ENCODE assay signal across 8 cellular contexts in genomic region chr14:21924479-21924878, GRCh38.
DNase-seq lines count a peak whose midpoint lies in the region; ATAC-seq lines count a peak whose summit lies in the region.

No MANE protein-coding gene starts in this region.

- H2BK5ac ChIP-seq in mesendoderm (ENCODE audit: low read length) = no peak overlapping the region

- H3K79me1 ChIP-seq in mesendoderm (ENCODE audit: low read length) = no peaks in the 10 kb centered on the region

- no peak overlapping the region for H3K56ac ChIP-seq in mesendoderm (ENCODE audit: low read length)

- ATAC-seq in GM18502 (IDR thresholded peaks at IDR 0.05; ENCODE audit: poor library complexity, unreplicated experiment) (peak; percentile 86), HG02981 (IDR thresholded peaks at IDR 0.05; ENCODE audit: unreplicated experiment) (peak; percentile 89), HG02973 (IDR thresholded peaks at IDR 0.05; ENCODE audit: unreplicated experiment) (no peak)

- H3K9me3 Mint-ChIP-seq in activated CD4-positive, alpha-beta T cell treated with anti-CD3 and anti-CD28 coated beads, Interleukin-2, amount 10 ng/mL, durations not matched to agents 7 days and 5 days = peaks cover 20% of the 10 kb centered on the region

- no peak overlapping the region for H2BK120ac ChIP-seq in mesendoderm (ENCODE audit: low read depth, low read length)

- no peak overlapping the region for H2AK5ac ChIP-seq in mesendoderm (ENCODE audit: low read length)

- H3K18ac ChIP-seq in mesendoderm (ENCODE audit: low read length) = no peak overlapping the region

- peak; percentile 75 for DNase-seq in activated CD4-positive, alpha-beta T cell treated with anti-CD3 and anti-CD28 coated beads, Interleukin-2, amount 10 ng/mL, durations not matched to agents 7 days and 5 days
- DNase-seq in mesendoderm (peak; percentile 50), NCI-H2107 treated with DMSO at 0.1 percent for 48 hours (lab: John Stamatoyannopoulos, UW; ENCODE audit: unreplicated experiment) (no peak), dedifferentiated amniotic fluid mesenchymal stem cell (ENCODE audit: extremely low spot score) (no peak), SKM-1 treated with dmso at 0.1 percent for 144 hours (lab: John Stamatoyannopoulos, UW; ENCODE audit: unreplicated experiment) (no peak)

- WGBS in mesendoderm (ENCODE audit: extremely low coverage, insufficient coverage, low lambda C conversion rate) = no CpG with 5 or more reads among the region's 5 CpGs

- no peaks in the 10 kb centered on the region for H3K27me3 Mint-ChIP-seq in activated CD4-positive, alpha-beta T cell treated with anti-CD3 and anti-CD28 coated beads, Interleukin-2, amount 10 ng/mL, durations not matched to agents 7 days and 5 days

- CTCF ChIA-PET in activated CD4-positive, alpha-beta T cell treated with anti-CD3 and anti-CD28 coated beads, Interleukin-2, amount 10 ng/mL, durations not matched to agents 7 days and 5 days (lab: Charles Lee) = interaction anchor here (1.8 kb wide), 1 partner anchor 19 kb away, joined by 6 read pairs; no protein-coding TSS in a partner anchor

- H3K4me1 Mint-ChIP-seq in activated CD4-positive, alpha-beta T cell treated with anti-CD3 and anti-CD28 coated beads, Interleukin-2, amount 10 ng/mL, durations not matched to agents 7 days and 5 days = peaks cover 60% of the 10 kb centered on the region

- no peaks in the 10 kb centered on the region for H3K36me3 ChIP-seq in mesendoderm (ENCODE audit: control insufficient read depth, insufficient read depth, low read length)

- H2BK15ac ChIP-seq in mesendoderm (replicated peaks; ENCODE audit: low read depth) = no peak overlapping the region

- no peak overlapping the region for H3K27ac ChIP-seq in mesendoderm (ENCODE audit: low read depth, low read length)

- H3K27me3 ChIP-seq in mesendoderm (ENCODE audit: insufficient read depth, low read length, poor library complexity) = no peaks in the 10 kb centered on the region

- H3K79me2 ChIP-seq in mesendoderm (ENCODE audit: control insufficient read depth, insufficient read depth, low read length) = no peaks in the 10 kb centered on the region

- H3K4ac ChIP-seq in mesendoderm (ENCODE audit: low read depth, low read length) = no peak overlapping the region

- peak overlapping the region; percentile 37 for H3K4me3 Mint-ChIP-seq in activated CD4-positive, alpha-beta T cell treated with anti-CD3 and anti-CD28 coated beads, Interleukin-2, amount 10 ng/mL, durations not matched to agents 7 days and 5 days

- H4K5ac ChIP-seq in mesendoderm (ENCODE audit: low read length) = no peak overlapping the region

- no peak overlapping the region for H3K23ac ChIP-seq in mesendoderm (ENCODE audit: low read length)

- H3K36me3 Mint-ChIP-seq in activated CD4-positive, alpha-beta T cell treated with anti-CD3 and anti-CD28 coated beads, Interleukin-2, amount 10 ng/mL, durations not matched to agents 7 days and 5 days (ENCODE audit: low read depth) = peaks cover 28% of the 10 kb centered on the region

- no peak overlapping the region for H4K8ac ChIP-seq in mesendoderm (ENCODE audit: low read depth, low read length)

- POLR2A ChIA-PET in activated CD4-positive, alpha-beta T cell treated with anti-CD3 and anti-CD28 coated beads, Interleukin-2, amount 10 ng/mL, durations not matched to agents 7 days and 5 days (lab: Charles Lee) = no interaction called here

- H3K27ac Mint-ChIP-seq in activated CD4-positive, alpha-beta T cell treated with anti-CD3 and anti-CD28 coated beads, Interleukin-2, amount 10 ng/mL, durations not matched to agents 7 days and 5 days = peak overlapping the region; percentile 88

- no peak overlapping the region for H3K4me3 ChIP-seq in mesendoderm (ENCODE audit: low read length)

- H3K9ac ChIP-seq in mesendoderm (ENCODE audit: low read length) = no peak overlapping the region

- H3K4me1 ChIP-seq in mesendoderm (ENCODE audit: control insufficient read depth, low read depth, low read length) = no peaks in the 10 kb centered on the region

- H3K4me2 ChIP-seq in mesendoderm (ENCODE audit: low read length) = no peak overlapping the region

Comparison
In these comparisons a context has a peak if more than half of its experiments do, and no peak if none do; other contexts are left out.
1. DNase-seq: peak in activated CD4-positive, alpha-beta T cell treated with anti-CD3 and anti-CD28 coated beads, Interleukin-2, amount 10 ng/mL, durations not matched to agents 7 days and 5 days (single experiment) and mesendoderm (single experiment); none in NCI-H2107 treated with DMSO at 0.1 percent for 48 hours (single experiment), dedifferentiated amniotic fluid mesenchymal stem cell (single experiment) and SKM-1 treated with dmso at 0.1 percent for 144 hours (single experiment).